Comparison of ENCODE assay signal across 24 cellular contexts in the genomic region with DNA sequence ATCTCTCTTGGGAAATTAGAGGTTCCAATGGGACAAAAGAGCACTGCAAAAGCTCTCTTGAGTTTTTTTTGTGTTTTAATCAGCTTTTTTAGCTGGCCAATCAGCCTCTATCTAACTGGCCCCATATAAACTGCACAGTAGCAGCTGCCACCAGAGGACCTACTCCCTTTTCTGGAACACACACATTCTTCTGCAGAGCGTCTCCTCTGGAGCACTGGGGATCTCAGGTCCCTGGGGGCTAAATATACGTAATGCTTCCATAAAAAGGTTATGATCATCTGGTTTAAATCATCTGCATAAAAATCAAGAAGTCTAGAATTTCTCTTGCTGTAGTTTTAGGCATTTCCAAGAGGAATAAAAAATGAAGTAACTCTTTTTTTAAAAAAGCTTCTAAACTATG. TPM values are rescaled to one million over a fixed set of nuclear protein-coding genes. Genes with fewer than 3 reads are reported as not detected.
DNase-seq lines count a peak whose midpoint lies in the region; ATAC-seq and TF ChIP-seq lines count a peak whose summit lies in the region.
"Had no signal": no experiment of that assay in that cellular context is flagged by ENCODE, and none has a peak within 500 bp of the region (broad histone marks: within the 10 kb centered on the region; RNA-seq: fewer than 3 reads in every experiment).

No MANE protein-coding gene starts in this region.

- H3K27me3 ChIP-seq in right lobe of liver, result no peaks in the 10 kb centered on the region
- H3K27me3 ChIP-seq: heart left ventricle, upper lobe of left lung had no signal

- intact Hi-C loops in right lobe of liver (cut with DNase I) (no loop called here), posterior vena cava (cut with DNase I) (no loop called here)

- TF ChIP-seq CTCF in choroid plexus epithelial cell (conservative IDR thresholded peaks at IDR 0.05; ENCODE audit: low read depth, low read length) (peak; percentile 57), right lobe of liver (IDR thresholded peaks at IDR 0.05) (peak; percentile 30 to 46 (median 42))

- POLR2A ChIA-PET in HEK293T (lab: Yijun Ruan, JAX), result no interaction called here

- DNase-seq in HEK293T (ENCODE audit: extremely low spot score), result peak; percentile 17
- peak; percentile 69 for DNase-seq in OCI-M1 (lab: John Stamatoyannopoulos, UW)
- DNase-seq in choroid plexus epithelial cell (ENCODE audit: low read depth), result peak; percentile 67
- no peak for DNase-seq in right lobe of liver
- no peak for DNase-seq in posterior vena cava (ENCODE audit: low spot score)
- DNase-seq in DMS153 (lab: John Stamatoyannopoulos, UW), result no peak
- no peak for DNase-seq in NCI-H1417 (lab: John Stamatoyannopoulos, UW)
- DNase-seq: activated CD8-positive, alpha-beta T cell treated with anti-CD3 and anti-CD28 coated beads for 36 hours; activated naive CD4-positive, alpha-beta T cell treated with anti-CD3 and anti-CD28 coated beads, Interleukin-2, amount 10 ng/mL, durations not matched to agents 7 days and 5 days; activated T-cell treated with anti-CD3 and anti-CD28 coated beads, Interleukin-2, amount 50 U/mL, for 24 hours; AML-193; anterior cingulate cortex; effector CD4-positive, alpha-beta T cell; H7; heart left ventricle; left ventricle myocardium inferior; PC-9; psoas muscle; small intestine; stimulated activated CD4-positive, alpha-beta T cell treated with anti-CD3 and anti-CD28 coated beads, Interleukin-4, amount 100 ng/mL, for 1 hour; upper lobe of left lung had no signal

- ATAC-seq in right lobe of liver (peak; percentile 87 to 96 (median 94)), esophagus mucosa (no peak)
- ATAC-seq: activated CD8-positive, alpha-beta T cell treated with anti-CD3 and anti-CD28 coated beads for 36 hours; psoas muscle had no signal

- no peaks in the 10 kb centered on the region for H3K36me3 ChIP-seq in right lobe of liver
- H3K36me3 ChIP-seq: heart left ventricle, left ventricle myocardium inferior, upper lobe of left lung had no signal

- no peaks in the 10 kb centered on the region for H3K9me3 ChIP-seq in right lobe of liver
- H3K9me3 ChIP-seq: heart left ventricle, left ventricle myocardium inferior, psoas muscle, upper lobe of left lung had no signal

- no peak overlapping the region for H3K27ac ChIP-seq in right lobe of liver
- H3K27ac ChIP-seq: heart left ventricle, left ventricle myocardium inferior, PC-9, psoas muscle, upper lobe of left lung had no signal

- CTCF ChIA-PET in HEK293T (lab: Yijun Ruan, JAX), result no interaction called here

- H3K4me3 ChIP-seq in choroid plexus epithelial cell (ENCODE audit: low read depth, low read length), result no peak overlapping the region
- no peak overlapping the region for H3K4me3 ChIP-seq in right lobe of liver
- H3K4me3 ChIP-seq: heart left ventricle, left ventricle myocardium inferior, PC-9, psoas muscle, upper lobe of left lung had no signal

- no peak for TF ChIP-seq POLR2A in right lobe of liver (IDR thresholded peaks at IDR 0.05)

- WGBS in right lobe of liver (ENCODE audit: insufficient coverage, low coverage, low lambda C conversion rate, missing lambda C conversion rate), result 19% methylated on average over 2 of the region's 2 CpGs

- H3K4me1 ChIP-seq in right lobe of liver, result peaks cover 0 to 5% (median 0%) of the 10 kb centered on the region in 4 donors
- H3K4me1 ChIP-seq: heart left ventricle, left ventricle myocardium inferior had no signal

TF ChIP-seq in HEK293T, 16 proteins besides CTCF, POLR2A, EP300 and RAD21:
- no peak for TF ChIP-seq ARNT (IDR thresholded peaks at IDR 0.05)
- no peak for TF ChIP-seq BHLHE40 (IDR thresholded peaks at IDR 0.05; ENCODE audit: borderline replicate concordance)
- TF ChIP-seq LEF1 (IDR thresholded peaks at IDR 0.05; ENCODE audit: borderline replicate concordance), result no peak
- TF ChIP-seq FOXA1 (IDR thresholded peaks at IDR 0.05), result no peak
- no peak for TF ChIP-seq SUZ12 (IDR thresholded peaks at IDR 0.05)
- TF ChIP-seq FOXK2 (IDR thresholded peaks at IDR 0.05), result no peak
- TF ChIP-seq, protein P1, sequence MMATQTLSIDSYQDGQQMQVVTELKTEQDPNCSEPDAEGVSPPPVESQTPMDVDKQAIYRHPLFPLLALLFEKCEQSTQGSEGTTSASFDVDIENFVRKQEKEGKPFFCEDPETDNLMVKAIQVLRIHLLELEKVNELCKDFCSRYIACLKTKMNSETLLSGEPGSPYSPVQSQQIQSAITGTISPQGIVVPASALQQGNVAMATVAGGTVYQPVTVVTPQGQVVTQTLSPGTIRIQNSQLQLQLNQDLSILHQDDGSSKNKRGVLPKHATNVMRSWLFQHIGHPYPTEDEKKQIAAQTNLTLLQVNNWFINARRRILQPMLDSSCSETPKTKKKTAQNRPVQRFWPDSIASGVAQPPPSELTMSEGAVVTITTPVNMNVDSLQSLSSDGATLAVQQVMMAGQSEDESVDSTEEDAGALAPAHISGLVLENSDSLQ (IDR thresholded peaks at IDR 0.05), result no peak
- TF ChIP-seq FOXM1 (IDR thresholded peaks at IDR 0.05; ENCODE audit: borderline replicate concordance), result no peak
- no peak for TF ChIP-seq CTBP1 (IDR thresholded peaks at IDR 0.05; ENCODE audit: borderline replicate concordance)
- TF ChIP-seq ZNF384 (IDR thresholded peaks at IDR 0.05), result no peak
- TF ChIP-seq HDGF (IDR thresholded peaks at IDR 0.05; ENCODE audit: borderline replicate concordance), result no peak
- no peak for TF ChIP-seq L3MBTL2 (conservative IDR thresholded peaks at IDR 0.05)
TF ChIP-seq in HEK293T: peak in this region for 0.

RNA-seq across cellular contexts. Expression of gene TSPAN8, which starts 32.3 kb away (rescaled TPM):
- total RNA-seq in right lobe of liver (10 to 100 TPM in 3 of 6 experiments, 1 to 10 TPM in 3; 2.0 to 12.6 (median 7.8) TPM), posterior vena cava (10 to 100 TPM in 1 of 2 donors, 1 to 10 TPM in 1; 3.3 to 10.8 TPM), esophagus mucosa (0.60 TPM)
- total RNA-seq: activated CD8-positive, alpha-beta T cell treated with anti-CD3 and anti-CD28 coated beads for 36 hours; H7; M059J; mononuclear cell had no signal

Comparison
In these comparisons a context has a peak if more than half of its experiments do, and no peak if none do; other contexts are left out.
1. DNase-seq: peak in HEK293T (single experiment), OCI-M1 (single experiment) and choroid plexus epithelial cell (single experiment); none in right lobe of liver (0 of 3), posterior vena cava (single experiment), DMS153 (single experiment) and NCI-H1417 (0 of 3).